ENCODE assay signal across 20 cellular contexts in genomic region chr7:87075671-87076404, GRCh38. TPM values are rescaled to one million over a fixed set of nuclear protein-coding genes. Genes with fewer than 3 reads are reported as not detected.
A peak's percentile ranks its signal among the peaks of the same experiment; 100 is the strongest.
DNase-seq lines count a peak whose midpoint lies in the region; ATAC-seq and TF ChIP-seq lines count a peak whose summit lies in the region.
"Had no signal": no experiment of that assay in that cellular context is flagged by ENCODE, and none has a peak within 500 bp of the region (broad histone marks: within the 10 kb centered on the region; RNA-seq: fewer than 3 reads in every experiment).

No MANE protein-coding gene starts in this region.

- H4K20me1 ChIP-seq in PC-3 (ENCODE audit: low read length), result no peaks in the 10 kb centered on the region

- no peak for DNase-seq in stimulated activated naive CD8-positive, alpha-beta T cell treated with anti-CD3 and anti-CD28 coated beads, Interleukin-15, amount 100 ng/mL, for 72 hours
- DNase-seq in stimulated activated naive CD8-positive, alpha-beta T cell treated with anti-CD3 and anti-CD28 coated beads, Interleukin-15, Interleukin-2, amounts not matched to agents 100 U/mL and 50 U/mL, for 24 hours, result no peak
- DNase-seq in NCI-H2171 (lab: John Stamatoyannopoulos, UW), result no peak
- DNase-seq in PC-3, result no peak
- DNase-seq in left lung, result no peak
- no peak for DNase-seq in MCF 10A (ENCODE audit: unreplicated experiment)
- DNase-seq: activated naive CD4-positive, alpha-beta T cell treated with anti-CD3 and anti-CD28 coated beads, Interleukin-2, amount 50 U/mL, for 16 hours; CD4-positive, alpha-beta memory T cell; head of caudate nucleus; islet precursor cell; NCI-H510A; stimulated activated CD4-positive, alpha-beta T cell treated with anti-CD3 and anti-CD28 coated beads, Interleukin-2, amount 100 ng/mL, for 24 hours; SW 1271 had no signal

- intact Hi-C loops in PC-3 (cut with micrococcal nuclease) (no loop called here), left lung (cut with DNase I) (no loop called here), MCF 10A (cut with micrococcal nuclease) (no loop called here)

- peak; percentile 67 for ATAC-seq in stimulated activated naive CD8-positive, alpha-beta T cell treated with anti-CD3 and anti-CD28 coated beads, Interleukin-15, amount 100 ng/mL, for 72 hours
- ATAC-seq in stimulated activated naive CD8-positive, alpha-beta T cell treated with anti-CD3 and anti-CD28 coated beads, Interleukin-15, Interleukin-2, amounts not matched to agents 100 U/mL and 50 U/mL, for 24 hours, result no peak
- ATAC-seq in GM21576 (IDR thresholded peaks at IDR 0.05; ENCODE audit: unreplicated experiment) (peak; percentile 87), HG03378 (IDR thresholded peaks at IDR 0.05; ENCODE audit: unreplicated experiment) (peak; percentile 91), PC-3 (no peak), left lung (no peak)
- ATAC-seq: Panc1, sciatic nerve, WTC11 had no signal

- H3F3A ChIP-seq in PC-3 (ENCODE audit: low read length, unreplicated experiment), result no peaks in the 10 kb centered on the region

- CTCF ChIA-PET in PC-3 (lab: Charles Lee), result no interaction called here
- CTCF ChIA-PET in MCF 10A (lab: Yijun Ruan, JAX), result no interaction called here

- POLR2A ChIA-PET in PC-3 (lab: Charles Lee; ENCODE audit: unreplicated experiment) (interaction anchor here (0.7 kb wide), 1 partner anchor 76 kb away, joined by 4 read pairs; the partner anchor contains the start of gene DMTF1), MCF 10A (lab: Yijun Ruan, JAX) (no interaction called here)

- no peak overlapping the region for H3K4me3 Mint-ChIP-seq in stimulated activated naive CD8-positive, alpha-beta T cell treated with anti-CD3 and anti-CD28 coated beads, Interleukin-15, amount 100 ng/mL, for 72 hours
- H3K4me3 Mint-ChIP-seq in MCF 10A (ENCODE audit: unreplicated experiment), result no peak overlapping the region
- H3K4me3 Mint-ChIP-seq: brain, WTC11 had no signal

- no peaks in the 10 kb centered on the region for H3K4me1 ChIP-seq in PC-3 (ENCODE audit: insufficient read depth, low read length)
- H3K4me1 ChIP-seq in left lung, result no peaks in the 10 kb centered on the region
- H3K4me1 ChIP-seq: esophagus muscularis mucosa had no signal

- no peak overlapping the region for H2AFZ ChIP-seq in PC-3 (ENCODE audit: low read length)

- no TSS peak for BruUV-seq in PC-3 (replicated peaks; lab: Mats Ljungman, UMichigan)
- BruUV-seq in MCF 10A (replicated peaks; lab: Mats Ljungman, UMichigan), result no TSS peak

- H3K9me3 ChIP-seq in PC-3 (ENCODE audit: low read length) (no peaks in the 10 kb centered on the region), left lung (no peaks in the 10 kb centered on the region)
- H3K9me3 ChIP-seq: esophagus muscularis mucosa had no signal

- H3K4me1 Mint-ChIP-seq in stimulated activated naive CD8-positive, alpha-beta T cell treated with anti-CD3 and anti-CD28 coated beads, Interleukin-15, amount 100 ng/mL, for 72 hours, result peaks cover 7% of the 10 kb centered on the region
- H3K4me1 Mint-ChIP-seq in MCF 10A (ENCODE audit: insufficient read depth, unreplicated experiment), result no peaks in the 10 kb centered on the region
- H3K4me1 Mint-ChIP-seq: brain had no signal

- H3K27me3 Mint-ChIP-seq in stimulated activated naive CD8-positive, alpha-beta T cell treated with anti-CD3 and anti-CD28 coated beads, Interleukin-15, amount 100 ng/mL, for 72 hours, result peaks cover 30% of the 10 kb centered on the region
- peaks cover 34% of the 10 kb centered on the region for H3K27me3 Mint-ChIP-seq in MCF 10A (ENCODE audit: insufficient read depth, unreplicated experiment)

- H3K79me2 ChIP-seq in PC-3 (ENCODE audit: low read length), result no peaks in the 10 kb centered on the region

- no peaks in the 10 kb centered on the region for H3K9me3 Mint-ChIP-seq in stimulated activated naive CD8-positive, alpha-beta T cell treated with anti-CD3 and anti-CD28 coated beads, Interleukin-15, amount 100 ng/mL, for 72 hours
- no peaks in the 10 kb centered on the region for H3K9me3 Mint-ChIP-seq in MCF 10A (ENCODE audit: unreplicated experiment)
- H3K9me3 Mint-ChIP-seq: brain; CD4-positive, alpha-beta memory T cell; WTC11 had no signal

- no peak overlapping the region for H3K27ac Mint-ChIP-seq in stimulated activated naive CD8-positive, alpha-beta T cell treated with anti-CD3 and anti-CD28 coated beads, Interleukin-15, amount 100 ng/mL, for 72 hours
- H3K27ac Mint-ChIP-seq in MCF 10A (ENCODE audit: low read depth, unreplicated experiment), result no peak overlapping the region
- H3K27ac Mint-ChIP-seq: brain; CD4-positive, alpha-beta memory T cell; WTC11 had no signal

- H3K9ac ChIP-seq in PC-3 (ENCODE audit: low read length), result no peak overlapping the region

- H3K27ac ChIP-seq in PC-3 (ENCODE audit: low read length), result no peak overlapping the region
- H3K27ac ChIP-seq in left lung, result no peak overlapping the region
- H3K27ac ChIP-seq: esophagus muscularis mucosa had no signal

- no peaks in the 10 kb centered on the region for H3K36me3 ChIP-seq in PC-3 (ENCODE audit: low read depth, low read length)
- H3K36me3 ChIP-seq in left lung, result no peaks in the 10 kb centered on the region
- H3K36me3 ChIP-seq: esophagus muscularis mucosa had no signal

- TF ChIP-seq CTCF in PC-3 (conservative IDR thresholded peaks at IDR 0.05; ENCODE audit: low read depth, low read length) (no peak), left lung (IDR thresholded peaks at IDR 0.05) (no peak), MCF 10A (IDR thresholded peaks at IDR 0.05; ENCODE audit: unreplicated experiment) (no peak)

- H3K27me3 ChIP-seq in PC-3 (ENCODE audit: low read length) (no peaks in the 10 kb centered on the region), left lung (no peaks in the 10 kb centered on the region)
- H3K27me3 ChIP-seq: esophagus muscularis mucosa had no signal

- no peaks in the 10 kb centered on the region for H3K9me2 ChIP-seq in PC-3 (replicated peaks; ENCODE audit: low read length)

- H3K4me3 ChIP-seq in PC-3 (ENCODE audit: low read length), result no peak overlapping the region
- no peak overlapping the region for H3K4me3 ChIP-seq in left lung
- H3K4me3 ChIP-seq: esophagus muscularis mucosa had no signal

- H3K36me3 Mint-ChIP-seq in MCF 10A (ENCODE audit: insufficient read depth, unreplicated experiment), result no peaks in the 10 kb centered on the region
- H3K36me3 Mint-ChIP-seq: brain; CD4-positive, alpha-beta memory T cell; WTC11 had no signal

- H3K4me2 ChIP-seq in PC-3 (ENCODE audit: low read length), result no peak overlapping the region

RNA-seq across cellular contexts. Expression of gene ELAPOR2, which starts 16.4 kb away (rescaled TPM):
- total RNA-seq in PC-3 (2014; rRNA removed), result 10.2 and 14.7 TPM in 2 replicates
- 10 to 100 TPM; 41.8 to 87.2 TPM for total RNA-seq in left lung
- 16.3 and 21.3 TPM in 2 replicates for total RNA-seq in MCF 10A (2022)

Comparison
In these comparisons a context has a peak if more than half of its experiments do, and no peak if none do; other contexts are left out.
1. ATAC-seq: peak in stimulated activated naive CD8-positive, alpha-beta T cell treated with anti-CD3 and anti-CD28 coated beads, Interleukin-15, amount 100 ng/mL, for 72 hours (single experiment), GM21576 (single experiment) and HG03378 (single experiment); none in stimulated activated naive CD8-positive, alpha-beta T cell treated with anti-CD3 and anti-CD28 coated beads, Interleukin-15, Interleukin-2, amounts not matched to agents 100 U/mL and 50 U/mL, for 24 hours (single experiment), PC-3 (single experiment) and left lung (single experiment).